In the genomic region with DNA sequence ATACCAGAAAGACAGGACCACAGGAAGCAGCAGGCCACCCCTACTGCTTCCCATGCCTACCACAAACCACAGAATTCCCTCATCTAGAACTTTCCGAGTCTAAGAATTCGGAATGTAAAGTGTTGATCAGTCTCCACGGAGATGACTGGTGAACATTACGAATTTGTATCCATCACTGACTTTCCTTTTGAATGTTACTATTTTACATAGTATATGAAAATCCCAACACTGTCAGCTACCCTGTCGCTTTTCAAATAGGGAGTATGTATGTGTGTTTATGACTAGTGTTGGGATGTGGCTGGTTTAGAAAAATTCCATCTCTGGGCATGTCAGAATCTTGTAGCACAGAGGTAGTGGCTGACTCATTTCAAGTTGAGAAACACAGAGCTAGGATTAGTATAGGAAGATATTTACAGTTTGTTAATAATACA, we compare ENCODE assay signal across 15 cellular contexts.
DNase-seq lines count a peak whose midpoint lies in the region; ATAC-seq and TF ChIP-seq lines count a peak whose summit lies in the region.
"Had no signal": no experiment of that assay in that cellular context is flagged by ENCODE, and none has a peak within 500 bp of the region (broad histone marks: within the 10 kb centered on the region; RNA-seq: fewer than 3 reads in every experiment).

No MANE protein-coding gene starts in this region.

- CTCF ChIA-PET in MCF 10A (lab: Yijun Ruan, JAX), result interaction anchor here (0.6 to 1.0 kb wide), 4 partner anchors 8 to 101 kb away, joined by 3 to 4 read pairs (median 3); no protein-coding TSS in a partner anchor
- CTCF ChIA-PET in activated CD4-positive, alpha-beta memory T cell treated with anti-CD3 and anti-CD28 coated beads, Interleukin-2, amount 10 ng/mL, durations not matched to agents 7 days and 5 days (lab: Charles Lee), result no interaction called here

- TF ChIP-seq CTCF in MCF 10A (IDR thresholded peaks at IDR 0.05; ENCODE audit: unreplicated experiment) (no peak), breast epithelium (IDR thresholded peaks at IDR 0.05) (no peak), astrocyte of the cerebellum (IDR thresholded peaks at IDR 0.05; ENCODE audit: low read depth, low read length, missing control alignments) (no peak)

- H3K36me3 ChIP-seq in breast epithelium (no peaks in the 10 kb centered on the region), aorta (ENCODE audit: control insufficient read depth in 1 of 2, insufficient read depth in 2 of 2, low read length in 1 of 2) (no peaks in the 10 kb centered on the region)
- H3K36me3 ChIP-seq: ovary had no signal

- H3K27me3 Mint-ChIP-seq in MCF 10A (ENCODE audit: insufficient read depth, unreplicated experiment), result no peaks in the 10 kb centered on the region
- peaks cover 5% of the 10 kb centered on the region for H3K27me3 Mint-ChIP-seq in activated CD4-positive, alpha-beta memory T cell treated with anti-CD3 and anti-CD28 coated beads, Interleukin-2, amount 10 ng/mL, durations not matched to agents 7 days and 5 days

- H3K27ac Mint-ChIP-seq in MCF 10A (ENCODE audit: low read depth, unreplicated experiment), result peak overlapping the region; percentile 94
- no peak overlapping the region for H3K27ac Mint-ChIP-seq in activated CD4-positive, alpha-beta memory T cell treated with anti-CD3 and anti-CD28 coated beads, Interleukin-2, amount 10 ng/mL, durations not matched to agents 7 days and 5 days
- H3K27ac Mint-ChIP-seq: memory B cell had no signal

- DNase-seq in MCF 10A (ENCODE audit: unreplicated experiment), result peak; percentile 72
- no peak for DNase-seq in breast epithelium (ENCODE audit: low spot score in 2 of 2)
- peak; percentile 66 for DNase-seq in astrocyte of the cerebellum (ENCODE audit: low read depth)
- DNase-seq in glomerular visceral epithelial cell (ENCODE audit: extremely low spot score), result peak; percentile 83
- no peak for DNase-seq in activated CD4-positive, alpha-beta memory T cell treated with anti-CD3 and anti-CD28 coated beads, Interleukin-2, amount 10 ng/mL, durations not matched to agents 7 days and 5 days
- DNase-seq in left lobe of liver (ENCODE audit: low spot score), result no peak
- DNase-seq in aorta, result no peak
- no peak for DNase-seq in SW 1271 (lab: John Stamatoyannopoulos, UW)
- DNase-seq: NCI-H187; NCI-H69; ovary; stimulated activated CD4-positive, alpha-beta T cell treated with anti-CD3 and anti-CD28 coated beads, Interleukin-12 subunit alpha, Interleukin-12 subunit beta, amount 100 ng/mL, for 4 hours; T1000 had no signal

- ATAC-seq in left lobe of liver (no peak), aorta (ENCODE audit: low FRiP score) (no peak)

- peaks cover 12% of the 10 kb centered on the region for H3K36me3 Mint-ChIP-seq in MCF 10A (ENCODE audit: insufficient read depth, unreplicated experiment)
- no peaks in the 10 kb centered on the region for H3K36me3 Mint-ChIP-seq in activated CD4-positive, alpha-beta memory T cell treated with anti-CD3 and anti-CD28 coated beads, Interleukin-2, amount 10 ng/mL, durations not matched to agents 7 days and 5 days (ENCODE audit: low read depth)
- H3K36me3 Mint-ChIP-seq: memory B cell had no signal

- in situ Hi-C loops in astrocyte of the cerebellum (cut with HindIII; ENCODE audit: low sequenced_read_pairs), result no loop called here

- POLR2A ChIA-PET in MCF 10A (lab: Yijun Ruan, JAX), result interaction anchor here (0.6 to 3.4 kb wide), 16 partner anchors 8 to 266 kb away, joined by 3 to 21 read pairs (median 4); a partner anchor contains a TSS
- POLR2A ChIA-PET in activated CD4-positive, alpha-beta memory T cell treated with anti-CD3 and anti-CD28 coated beads, Interleukin-2, amount 10 ng/mL, durations not matched to agents 7 days and 5 days (lab: Charles Lee), result no interaction called here

- intact Hi-C loops in MCF 10A (cut with micrococcal nuclease) (no loop called here), breast epithelium (cut with DNase I; ENCODE audit: low total_unique reads) (no loop called here), aorta (cut with DNase I) (loop anchor here in 1 of 2 donors (10.0 kb wide), 1 partner anchor 386 kb away; no protein-coding TSS in a partner anchor)

- H3K4me3 ChIP-seq in breast epithelium, result no peak overlapping the region
- H3K4me3 ChIP-seq in astrocyte of the cerebellum (ENCODE audit: low read depth, low read length), result no peak overlapping the region
- H3K4me3 ChIP-seq in aorta (ENCODE audit: low read length in 2 of 2), result no peak overlapping the region
- H3K4me3 ChIP-seq: ovary had no signal

- H3K4me1 ChIP-seq in breast epithelium, result no peaks in the 10 kb centered on the region
- H3K4me1 ChIP-seq in aorta (ENCODE audit: control insufficient read depth in 1 of 2, insufficient read depth in 2 of 2, low read length in 2 of 2), result no peaks in the 10 kb centered on the region

- no peak for TF ChIP-seq POLR2A in breast epithelium (IDR thresholded peaks at IDR 0.05)

- H3K9me3 Mint-ChIP-seq in MCF 10A (ENCODE audit: unreplicated experiment), result no peaks in the 10 kb centered on the region
- no peaks in the 10 kb centered on the region for H3K9me3 Mint-ChIP-seq in activated CD4-positive, alpha-beta memory T cell treated with anti-CD3 and anti-CD28 coated beads, Interleukin-2, amount 10 ng/mL, durations not matched to agents 7 days and 5 days
- H3K9me3 Mint-ChIP-seq: memory B cell had no signal

- H3K4me1 Mint-ChIP-seq in MCF 10A (ENCODE audit: insufficient read depth, unreplicated experiment), result peaks cover 15% of the 10 kb centered on the region
- H3K4me1 Mint-ChIP-seq in activated CD4-positive, alpha-beta memory T cell treated with anti-CD3 and anti-CD28 coated beads, Interleukin-2, amount 10 ng/mL, durations not matched to agents 7 days and 5 days, result no peaks in the 10 kb centered on the region
- H3K4me1 Mint-ChIP-seq: memory B cell had no signal

- H3K9me3 ChIP-seq in breast epithelium (no peaks in the 10 kb centered on the region), aorta (ENCODE audit: control insufficient read depth, low read length) (no peaks in the 10 kb centered on the region)
- H3K9me3 ChIP-seq: ovary had no signal

- no peak overlapping the region for H3K27ac ChIP-seq in breast epithelium
- no peak overlapping the region for H3K27ac ChIP-seq in aorta (ENCODE audit: low read depth in 1 of 2, low read length in 2 of 2)
- H3K27ac ChIP-seq: 22Rv1, ovary had no signal

- BruUV-seq in MCF 10A (replicated peaks; lab: Mats Ljungman, UMichigan), result TSS peak; percentile 14

- no peak overlapping the region for H3K4me3 Mint-ChIP-seq in MCF 10A (ENCODE audit: unreplicated experiment)
- H3K4me3 Mint-ChIP-seq in activated CD4-positive, alpha-beta memory T cell treated with anti-CD3 and anti-CD28 coated beads, Interleukin-2, amount 10 ng/mL, durations not matched to agents 7 days and 5 days, result no peak overlapping the region
- H3K4me3 Mint-ChIP-seq: memory B cell had no signal

- WGBS in aorta, 2 donors, result 88 to 92% methylated on average over 5 of the region's 5 CpGs

- H3K27me3 ChIP-seq in breast epithelium (no peaks in the 10 kb centered on the region), aorta (ENCODE audit: control insufficient read depth in 1 of 2, insufficient read depth in 2 of 2, low read length in 1 of 2) (no peaks in the 10 kb centered on the region)
- H3K27me3 ChIP-seq: ovary had no signal

Comparison
In these comparisons a context has a peak if more than half of its experiments do, and no peak if none do; other contexts are left out.
1. DNase-seq: peak in MCF 10A (single experiment), astrocyte of the cerebellum (single experiment) and glomerular visceral epithelial cell (single experiment); none in breast epithelium (0 of 2), activated CD4-positive, alpha-beta memory T cell treated with anti-CD3 and anti-CD28 coated beads, Interleukin-2, amount 10 ng/mL, durations not matched to agents 7 days and 5 days (single experiment), left lobe of liver (single experiment), aorta (0 of 2) and SW 1271 (0 of 2).